In the genomic region with DNA sequence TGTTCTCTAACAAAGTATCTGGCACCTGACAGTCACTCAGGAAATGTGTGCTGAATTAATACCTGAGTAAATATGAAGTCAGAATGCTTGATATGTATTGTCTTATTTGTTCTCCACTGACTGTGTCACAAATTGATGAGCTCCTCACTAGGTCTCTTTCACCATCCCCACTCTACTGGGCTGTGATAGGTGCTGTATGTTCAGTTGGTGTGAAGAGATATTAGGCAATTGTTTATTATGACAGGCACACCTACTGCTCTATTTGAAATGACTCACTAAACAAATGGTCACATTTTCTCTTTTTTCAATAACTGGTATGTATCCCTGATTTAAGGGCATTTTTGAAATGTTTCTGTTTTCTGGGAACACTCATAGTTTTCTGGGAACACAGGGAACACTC, we compare ENCODE assay signal across 21 cellular contexts. TPM values are rescaled to one million over a fixed set of nuclear protein-coding genes. Genes with fewer than 3 reads are reported as not detected.
DNase-seq lines count a peak whose midpoint lies in the region; ATAC-seq, FAIRE-seq and TF ChIP-seq lines count a peak whose summit lies in the region.
"Had no signal": no experiment of that assay in that cellular context is flagged by ENCODE, and none has a peak within 500 bp of the region (broad histone marks: within the 10 kb centered on the region; RNA-seq: fewer than 3 reads in every experiment).

No MANE protein-coding gene starts in this region.

- H3K36me3 Mint-ChIP-seq in MCF 10A (ENCODE audit: insufficient read depth, unreplicated experiment): no peaks in the 10 kb centered on the region
- no peaks in the 10 kb centered on the region for H3K36me3 Mint-ChIP-seq in activated T-helper 17 cell treated with anti-CD3 and anti-CD28 coated beads, Interleukin-2, amount 50 U/mL, for 72 hours (ENCODE audit: low read depth)
- H3K36me3 Mint-ChIP-seq: CD14-positive monocyte; CD8-positive, alpha-beta T cell had no signal

- no peaks in the 10 kb centered on the region for H3K9me3 ChIP-seq in mammary epithelial cell (replicated peaks; ENCODE audit: insufficient read depth, low read length)
- no peaks in the 10 kb centered on the region for H3K9me3 ChIP-seq in RWPE2 (ENCODE audit: severe bottlenecking)
- H3K9me3 ChIP-seq in HepG2 (ENCODE audit: low read length): no peaks in the 10 kb centered on the region
- no peaks in the 10 kb centered on the region for H3K9me3 ChIP-seq in tibial artery
- H3K9me3 ChIP-seq: BLaER1 had no signal

- H3K27me3 ChIP-seq in mammary epithelial cell (ENCODE audit: insufficient read depth, low read length) (peaks cover 4% of the 10 kb centered on the region), RWPE2 (ENCODE audit: insufficient read depth, poor library complexity, severe bottlenecking) (peaks cover 17% of the 10 kb centered on the region), HepG2 (ENCODE audit: control insufficient read depth in 1 of 2, insufficient read depth in 2 of 2, low read length in 2 of 2) (no peaks in the 10 kb centered on the region), tibial artery (no peaks in the 10 kb centered on the region)
- H3K27me3 ChIP-seq: BLaER1 had no signal

- H3K4me3 ChIP-seq in mammary epithelial cell (replicated peaks in 1 of 3; ENCODE audit: insufficient read depth in 1 of 3, low read depth in 2 of 3, low read length in 3 of 3): no peak overlapping the region
- H3K4me3 ChIP-seq in RWPE2 (ENCODE audit: severe bottlenecking): no peak overlapping the region
- no peak overlapping the region for H3K4me3 ChIP-seq in HepG2 (replicated peaks in 1 of 3; ENCODE audit: insufficient read depth in 1 of 3, low read depth in 2 of 3, low read length in 3 of 3)
- H3K4me3 ChIP-seq in tibial artery: no peak overlapping the region
- H3K4me3 ChIP-seq: BLaER1, GM23338 had no signal

- ATAC-seq in RWPE2 (ENCODE audit: low read depth) (peak; percentile 68), HepG2 (no peak)
- no peak for ATAC-seq in activated T-helper 17 cell treated with anti-CD3 and anti-CD28 coated beads, Interleukin-2, amount 50 U/mL, for 72 hours (replicated peaks)
- ATAC-seq: CD8-positive, alpha-beta T cell; GM23338 had no signal

- FAIRE-seq in HepG2 (lab: Jason Lieb, UNC): no peak
- FAIRE-seq: H54 had no signal

- no peaks in the 10 kb centered on the region for H3K27me3 Mint-ChIP-seq in MCF 10A (ENCODE audit: insufficient read depth, unreplicated experiment)
- H3K27me3 Mint-ChIP-seq in activated T-helper 17 cell treated with anti-CD3 and anti-CD28 coated beads, Interleukin-2, amount 50 U/mL, for 72 hours: peaks cover 30% of the 10 kb centered on the region

- H3K79me2 ChIP-seq in mammary epithelial cell (ENCODE audit: insufficient read depth, low read length) (no peaks in the 10 kb centered on the region), HepG2 (ENCODE audit: insufficient read depth, low read length) (no peaks in the 10 kb centered on the region)

- no peaks in the 10 kb centered on the region for H3K9me3 Mint-ChIP-seq in MCF 10A (ENCODE audit: unreplicated experiment)
- H3K9me3 Mint-ChIP-seq in activated T-helper 17 cell treated with anti-CD3 and anti-CD28 coated beads, Interleukin-2, amount 50 U/mL, for 72 hours: no peaks in the 10 kb centered on the region
- H3K9me3 Mint-ChIP-seq: CD8-positive, alpha-beta T cell had no signal

- H4K20me1 ChIP-seq in mammary epithelial cell (ENCODE audit: insufficient read depth, low read length) (no peaks in the 10 kb centered on the region), HepG2 (ENCODE audit: insufficient read depth, low read length) (no peaks in the 10 kb centered on the region)
- H4K20me1 ChIP-seq: BLaER1 had no signal

- TF ChIP-seq RAD21 in HepG2 (CRISPR knock-in tag; IDR thresholded peaks at IDR 0.05): no peak

- no peak for TF ChIP-seq POLR2A in HepG2 (IDR thresholded peaks at IDR 0.05; ENCODE audit: insufficient read depth in 1 of 2, low read depth in 2 of 2, low read length in 2 of 2)

- in situ Hi-C loops in mammary epithelial cell (cut with MboI; ENCODE audit: low sequenced_read_pairs in 2 of 2): no loop called here
- in situ Hi-C loops in HepG2 (cut with HindIII; ENCODE audit: extremely low pct_ligation_motif_present, low pct_unique_long_range_greater_than_20kb): no loop called here

- intact Hi-C loops in MCF 10A (cut with micrococcal nuclease) (loop anchor here (5.0 kb wide), 1 partner anchor 58 kb away; no protein-coding TSS in a partner anchor), mammary epithelial cell (cut with micrococcal nuclease) (no loop called here), HepG2 (cut with micrococcal nuclease; ENCODE audit: unreplicated experiment) (no loop called here), tibial artery (cut with DNase I; ENCODE audit: low total_unique reads) (no loop called here)

- H3K27ac Mint-ChIP-seq in MCF 10A (ENCODE audit: low read depth, unreplicated experiment): peak overlapping the region; percentile 91
- no peak overlapping the region for H3K27ac Mint-ChIP-seq in activated T-helper 17 cell treated with anti-CD3 and anti-CD28 coated beads, Interleukin-2, amount 50 U/mL, for 72 hours
- H3K27ac Mint-ChIP-seq: CD14-positive monocyte; CD8-positive, alpha-beta T cell; GM23338 had no signal

- no peak overlapping the region for H3K27ac ChIP-seq in mammary epithelial cell (ENCODE audit: insufficient read depth, low read depth, low read length)
- no peak overlapping the region for H3K27ac ChIP-seq in RWPE2 (ENCODE audit: poor library complexity, severe bottlenecking)
- no peak overlapping the region for H3K27ac ChIP-seq in HepG2 (ENCODE audit: extremely low read length, insufficient read depth, low read length)
- no peak overlapping the region for H3K27ac ChIP-seq in tibial artery
- H3K27ac ChIP-seq: BLaER1 had no signal

- H3K4me2 ChIP-seq in mammary epithelial cell (ENCODE audit: insufficient read depth, low read depth, low read length) (no peak overlapping the region), HepG2 (ENCODE audit: low read depth, low read length) (no peak overlapping the region)
- H3K4me2 ChIP-seq: BLaER1, GM23338 had no signal

- TF ChIP-seq CTCF in MCF 10A (IDR thresholded peaks at IDR 0.05; ENCODE audit: unreplicated experiment): no peak
- no peak for TF ChIP-seq CTCF in mammary epithelial cell (conservative IDR thresholded peaks at IDR 0.05 in 1 of 2, IDR thresholded peaks at IDR 0.05 in 1 of 2; ENCODE audit: extremely low read depth in 1 of 2, insufficient read depth in 1 of 2, low read depth in 1 of 2, low read length in 2 of 2)
- TF ChIP-seq CTCF in RWPE2 (IDR thresholded peaks at IDR 0.05; ENCODE audit: poor library complexity, severe bottlenecking): no peak
- no peak for TF ChIP-seq CTCF in HepG2 (CRISPR knock-in tag; IDR thresholded peaks at IDR 0.05)
- TF ChIP-seq CTCF in tibial artery (IDR thresholded peaks at IDR 0.05): no peak

- CTCF ChIA-PET in MCF 10A (lab: Yijun Ruan, JAX) (interaction anchor here (1.0 kb wide), 1 partner anchor 20 kb away, joined by 5 read pairs; no protein-coding TSS in a partner anchor), mammary epithelial cell (lab: Charles Lee; ENCODE audit: low non-redundant PET) (no interaction called here), HepG2 (lab: Yijun Ruan, JAX; ENCODE audit: low intra/inter-chr PET ratio, low total read pairs) (no interaction called here)

- DNase-seq in MCF 10A (ENCODE audit: unreplicated experiment): peak; percentile 71
- no peak for DNase-seq in mammary epithelial cell
- DNase-seq in NCI-H2081 treated with DMSO at 0.1 percent for 48 hours (lab: John Stamatoyannopoulos, UW): peak; percentile 54
- no peak for DNase-seq in RWPE2 (ENCODE audit: low spot score)
- peak; percentile 2 for DNase-seq in HepG2 (ENCODE audit: low spot score)
- DNase-seq in tibial artery: no peak
- no peak for DNase-seq in NCI-H2171 (lab: John Stamatoyannopoulos, UW)
- DNase-seq: 8988T; Calu3; CD8-positive, alpha-beta T cell; DMS79 treated with DMSO at 0.1 percent for 48 hours; GF-D8; HCEC 1CT had no signal

- BruUV-seq in MCF 10A (replicated peaks; lab: Mats Ljungman, UMichigan) (no TSS peak), mammary epithelial cell (replicated peaks; lab: Mats Ljungman, UMichigan) (no TSS peak), HepG2 (replicated peaks; lab: Mats Ljungman, UMichigan) (no TSS peak)

- no peak overlapping the region for H3K4me3 Mint-ChIP-seq in MCF 10A (ENCODE audit: unreplicated experiment)
- no peak overlapping the region for H3K4me3 Mint-ChIP-seq in activated T-helper 17 cell treated with anti-CD3 and anti-CD28 coated beads, Interleukin-2, amount 50 U/mL, for 72 hours
- H3K4me3 Mint-ChIP-seq: CD14-positive monocyte; CD8-positive, alpha-beta T cell; GM23338 had no signal

- TF ChIP-seq EP300 in HepG2 (IDR thresholded peaks at IDR 0.05; ENCODE audit: low read depth in 2 of 2, low read length in 2 of 2) (no peak), HepG2 (CRISPR knock-in tag; IDR thresholded peaks at IDR 0.05; ENCODE audit: borderline replicate concordance) (no peak)

- peaks cover 30% of the 10 kb centered on the region for H3K4me1 Mint-ChIP-seq in MCF 10A (ENCODE audit: insufficient read depth, unreplicated experiment)
- no peaks in the 10 kb centered on the region for H3K4me1 Mint-ChIP-seq in activated T-helper 17 cell treated with anti-CD3 and anti-CD28 coated beads, Interleukin-2, amount 50 U/mL, for 72 hours
- H3K4me1 Mint-ChIP-seq: CD14-positive monocyte had no signal

- POLR2A ChIA-PET in MCF 10A (lab: Yijun Ruan, JAX) (interaction anchor here (0.6 to 1.0 kb wide), 5 partner anchors 8 to 547 kb away, joined by 3 to 8 read pairs (median 5); partner anchors contain the start of gene FXR1), HepG2 (lab: Yijun Ruan, JAX) (no interaction called here)

- H3K36me3 ChIP-seq in mammary epithelial cell (ENCODE audit: insufficient read depth, low read length) (no peaks in the 10 kb centered on the region), RWPE2 (ENCODE audit: low read depth) (no peaks in the 10 kb centered on the region), HepG2 (replicated peaks in 1 of 2; ENCODE audit: control insufficient read depth in 1 of 2, insufficient read depth in 2 of 2, low read length in 2 of 2) (no peaks in the 10 kb centered on the region), tibial artery (no peaks in the 10 kb centered on the region)
- H3K36me3 ChIP-seq: BLaER1 had no signal

- H2AFZ ChIP-seq in mammary epithelial cell (ENCODE audit: low read depth, low read length) (no peak overlapping the region), HepG2 (ENCODE audit: low read length) (no peak overlapping the region)
- H2AFZ ChIP-seq: GM23338 had no signal

- dilution Hi-C loops in mammary epithelial cell (cut with HindIII; ENCODE audit: low sequenced_read_pairs): no loop called here

- H3K4me1 ChIP-seq in mammary epithelial cell (ENCODE audit: insufficient read depth, low read length) (no peaks in the 10 kb centered on the region), RWPE2 (ENCODE audit: insufficient read depth, poor library complexity, severe bottlenecking) (no peaks in the 10 kb centered on the region), HepG2 (ENCODE audit: insufficient read depth, low read length) (no peaks in the 10 kb centered on the region), tibial artery (no peaks in the 10 kb centered on the region)
- H3K4me1 ChIP-seq: BLaER1 had no signal

- H3K9ac ChIP-seq in mammary epithelial cell (ENCODE audit: insufficient read depth, low read length) (no peak overlapping the region), HepG2 (ENCODE audit: insufficient read depth, low read depth, low read length) (no peak overlapping the region)
- H3K9ac ChIP-seq: BLaER1 had no signal

RNA-seq across cellular contexts. Expression of gene CCDC39, which starts 25.2 kb away (rescaled TPM):
- total RNA-seq in MCF 10A (2022) (not detected in 2 replicates), mammary epithelial cell (under 1 TPM in 1 of 2 donors, not detected in 1; 0.26 TPM), HepG2 (2016; rRNA removed; fragmentation: Illumina TruSeq; extraction: Trizol) (not detected in 2 replicates)
- polyA plus RNA-seq in mammary epithelial cell (not detected), HepG2 (2011; rRNA removed) (not detected in 2 replicates)
- not detected for polyA minus RNA-seq in mammary epithelial cell
- total RNA-seq in HepG2 (2016; cell fraction: cytosol; rRNA removed; fragmentation: Illumina TruSeq; extraction: Trizol; ENCODE audit: low read depth): not detected in 2 replicates
- total RNA-seq in HepG2 (2016; cell fraction: insoluble cytoplasmic fraction; rRNA removed; fragmentation: Illumina TruSeq; extraction: Trizol): not detected in 2 replicates
- total RNA-seq in HepG2 (2016; cell fraction: membrane; rRNA removed; fragmentation: Illumina TruSeq; extraction: Trizol): not detected in 2 replicates
- total RNA-seq in HepG2 (2016; cell fraction: nucleus; rRNA removed; fragmentation: Illumina TruSeq; extraction: Trizol): not detected in 2 replicates
- not detected in 2 replicates for polyA plus RNA-seq in HepG2 (2011; cell fraction: cytosol; rRNA removed)
- polyA plus RNA-seq in HepG2 (2011; cell fraction: nucleus; rRNA removed): not detected in 2 replicates
- polyA plus RNA-seq in HepG2 (2012): not detected in 2 replicates
- polyA plus RNA-seq in HepG2 (2016; cell fraction: cytosol; fragmentation: Illumina TruSeq; extraction: Trizol; ENCODE audit: low read depth): not detected in 2 replicates
- not detected in 2 replicates for polyA plus RNA-seq in HepG2 (2016; cell fraction: insoluble cytoplasmic fraction; fragmentation: Illumina TruSeq; extraction: Trizol; ENCODE audit: low read depth)
- polyA plus RNA-seq in HepG2 (2016; cell fraction: membrane; fragmentation: Illumina TruSeq; extraction: Trizol; ENCODE audit: low read depth): not detected in 2 replicates
- not detected in 2 replicates for polyA plus RNA-seq in HepG2 (2016; cell fraction: nucleus; fragmentation: Illumina TruSeq; extraction: Trizol; ENCODE audit: insufficient read depth, low read depth)
- polyA minus RNA-seq in HepG2 (2011; rRNA and poly(A)+ RNA removed; ENCODE audit: low replicate concordance): not detected in 2 replicates
- not detected in 2 replicates for polyA minus RNA-seq in HepG2 (2011; cell fraction: cytosol; rRNA and poly(A)+ RNA removed)
- polyA minus RNA-seq in HepG2 (2011; cell fraction: nucleus; rRNA and poly(A)+ RNA removed): not detected in 2 replicates
- not detected for total RNA-seq in activated T-helper 17 cell treated with anti-CD3 and anti-CD28 coated beads, Interleukin-2, amount 50 U/mL, for 72 hours
- total RNA-seq: A673; Calu3; CD8-positive, alpha-beta T cell; HT-29 had no signal
- polyA plus RNA-seq: AG04450, CD14-positive monocyte had no signal

Comparison
In these comparisons a context has a peak if more than half of its experiments do, and no peak if none do; other contexts are left out.
1. DNase-seq: peak in MCF 10A (single experiment), NCI-H2081 treated with DMSO at 0.1 percent for 48 hours (single experiment) and HepG2 (single experiment); none in mammary epithelial cell (single experiment), RWPE2 (single experiment), tibial artery (0 of 2) and NCI-H2171 (single experiment).